1 cellular context compared by ENCODE assay signal in genomic region chr11:123235117-123235686, GRCh38.
TF ChIP-seq lines count a peak whose summit lies in the region.

No MANE protein-coding gene starts in this region.

TF ChIP-seq in SK-N-SH treated with all-trans-retinoic acid at 6 μM for 48 hours, 23 proteins besides CTCF, POLR2A, EP300 and RAD21 (continued from another document):
- TF ChIP-seq TSHZ2 (CRISPR knock-in tag; IDR thresholded peaks at IDR 0.05) = no peak
